In the genomic region with DNA sequence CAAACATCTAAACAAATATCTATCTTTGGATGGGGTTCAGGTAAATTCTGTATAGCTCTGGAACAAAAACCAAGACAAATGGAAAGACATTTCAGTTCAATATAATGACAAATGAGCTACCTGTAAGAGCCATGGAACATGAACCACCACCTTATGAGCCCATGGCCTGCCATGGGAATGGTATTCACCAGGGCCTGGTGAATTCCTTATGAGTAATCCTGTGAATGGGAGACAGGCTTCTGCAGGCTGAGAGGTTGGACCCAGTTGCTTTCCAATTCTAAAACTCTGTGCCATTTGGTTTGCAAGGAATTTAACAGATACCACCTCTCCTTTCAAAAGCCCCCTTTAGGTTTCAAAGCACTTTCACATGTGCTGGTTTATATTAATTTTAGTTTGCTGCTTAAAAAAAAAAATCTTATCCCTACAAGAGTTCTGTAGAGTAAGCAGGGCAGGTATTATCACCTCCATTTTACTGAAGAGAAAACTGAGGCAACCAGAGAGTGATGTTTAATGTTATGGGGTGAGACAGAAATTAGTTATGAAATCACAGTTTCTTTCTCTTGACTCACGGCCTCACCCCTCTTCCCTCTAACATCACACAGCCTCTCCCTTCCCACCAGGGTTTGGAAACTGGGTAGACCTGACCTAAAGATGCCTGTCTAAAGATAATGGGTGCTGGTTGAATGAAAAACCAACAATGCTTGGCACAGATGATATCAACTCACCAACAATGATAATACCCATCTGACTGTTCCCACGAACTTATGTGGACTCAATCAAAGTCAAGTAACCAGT, we compare ENCODE assay signal across 1 cellular context.
TF ChIP-seq lines count a peak whose summit lies in the region.

No MANE protein-coding gene starts in this region.

TF ChIP-seq in H1, 55 proteins besides CTCF, POLR2A, EP300 and RAD21 (continued from another document):
- TF ChIP-seq BCL11A (IDR thresholded peaks at IDR 0.05; ENCODE audit: low read depth in 2 of 2, low read length in 2 of 2) (no peak), GTF2F1 (IDR thresholded peaks at IDR 0.05; ENCODE audit: borderline replicate concordance, low read depth, low read length) (no peak), RBBP5 (IDR thresholded peaks at IDR 0.05; ENCODE audit: borderline replicate concordance, low read depth, low read length) (no peak), BRCA1 (IDR thresholded peaks at IDR 0.05; ENCODE audit: low read depth, low read length) (no peak), CHD2 (IDR thresholded peaks at IDR 0.05; ENCODE audit: low read length) (no peak), EZH2 (IDR thresholded peaks at IDR 0.05; ENCODE audit: low read depth, low read length, severe bottlenecking) (no peak), CEBPB (IDR thresholded peaks at IDR 0.05; ENCODE audit: low read depth, low read length) (no peak), SIRT6 (IDR thresholded peaks at IDR 0.05; ENCODE audit: low read length) (no peak), SP2 (IDR thresholded peaks at IDR 0.05; ENCODE audit: low read length) (no peak)
- TF ChIP-seq, protein P1, sequence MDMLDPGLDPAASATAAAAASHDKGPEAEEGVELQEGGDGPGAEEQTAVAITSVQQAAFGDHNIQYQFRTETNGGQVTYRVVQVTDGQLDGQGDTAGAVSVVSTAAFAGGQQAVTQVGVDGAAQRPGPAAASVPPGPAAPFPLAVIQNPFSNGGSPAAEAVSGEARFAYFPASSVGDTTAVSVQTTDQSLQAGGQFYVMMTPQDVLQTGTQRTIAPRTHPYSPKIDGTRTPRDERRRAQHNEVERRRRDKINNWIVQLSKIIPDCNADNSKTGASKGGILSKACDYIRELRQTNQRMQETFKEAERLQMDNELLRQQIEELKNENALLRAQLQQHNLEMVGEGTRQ (IDR thresholded peaks at IDR 0.05; ENCODE audit: low read length), result no peak
- TF ChIP-seq, protein P2, sequence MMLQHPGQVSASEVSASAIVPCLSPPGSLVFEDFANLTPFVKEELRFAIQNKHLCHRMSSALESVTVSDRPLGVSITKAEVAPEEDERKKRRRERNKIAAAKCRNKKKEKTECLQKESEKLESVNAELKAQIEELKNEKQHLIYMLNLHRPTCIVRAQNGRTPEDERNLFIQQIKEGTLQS (IDR thresholded peaks at IDR 0.05; ENCODE audit: insufficient read depth, low read depth, low read length), result no peak
